In genomic region chr1:244350027-244350426, GRCh38 we compare ENCODE assay signal across 1 cellular context.
TF ChIP-seq lines count a peak whose summit lies in the region.

No MANE protein-coding gene starts in this region.

TF ChIP-seq in WTC11, 78 proteins besides CTCF, POLR2A, EP300 and RAD21 (continued from another document):
- TF ChIP-seq, protein P1, sequence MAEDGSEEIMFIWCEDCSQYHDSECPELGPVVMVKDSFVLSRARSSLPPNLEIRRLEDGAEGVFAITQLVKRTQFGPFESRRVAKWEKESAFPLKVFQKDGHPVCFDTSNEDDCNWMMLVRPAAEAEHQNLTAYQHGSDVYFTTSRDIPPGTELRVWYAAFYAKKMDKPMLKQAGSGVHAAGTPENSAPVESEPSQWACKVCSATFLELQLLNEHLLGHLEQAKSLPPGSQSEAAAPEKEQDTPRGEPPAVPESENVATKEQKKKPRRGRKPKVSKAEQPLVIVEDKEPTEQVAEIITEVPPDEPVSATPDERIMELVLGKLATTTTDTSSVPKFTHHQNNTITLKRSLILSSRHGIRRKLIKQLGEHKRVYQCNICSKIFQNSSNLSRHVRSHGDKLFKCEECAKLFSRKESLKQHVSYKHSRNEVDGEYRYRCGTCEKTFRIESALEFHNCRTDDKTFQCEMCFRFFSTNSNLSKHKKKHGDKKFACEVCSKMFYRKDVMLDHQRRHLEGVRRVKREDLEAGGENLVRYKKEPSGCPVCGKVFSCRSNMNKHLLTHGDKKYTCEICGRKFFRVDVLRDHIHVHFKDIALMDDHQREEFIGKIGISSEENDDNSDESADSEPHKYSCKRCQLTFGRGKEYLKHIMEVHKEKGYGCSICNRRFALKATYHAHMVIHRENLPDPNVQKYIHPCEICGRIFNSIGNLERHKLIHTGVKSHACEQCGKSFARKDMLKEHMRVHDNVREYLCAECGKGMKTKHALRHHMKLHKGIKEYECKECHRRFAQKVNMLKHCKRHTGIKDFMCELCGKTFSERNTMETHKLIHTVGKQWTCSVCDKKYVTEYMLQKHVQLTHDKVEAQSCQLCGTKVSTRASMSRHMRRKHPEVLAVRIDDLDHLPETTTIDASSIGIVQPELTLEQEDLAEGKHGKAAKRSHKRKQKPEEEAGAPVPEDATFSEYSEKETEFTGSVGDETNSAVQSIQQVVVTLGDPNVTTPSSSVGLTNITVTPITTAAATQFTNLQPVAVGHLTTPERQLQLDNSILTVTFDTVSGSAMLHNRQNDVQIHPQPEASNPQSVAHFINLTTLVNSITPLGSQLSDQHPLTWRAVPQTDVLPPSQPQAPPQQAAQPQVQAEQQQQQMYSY (CRISPR knock-in tag; IDR thresholded peaks at IDR 0.05) = no peak
- TF ChIP-seq, protein P2, sequence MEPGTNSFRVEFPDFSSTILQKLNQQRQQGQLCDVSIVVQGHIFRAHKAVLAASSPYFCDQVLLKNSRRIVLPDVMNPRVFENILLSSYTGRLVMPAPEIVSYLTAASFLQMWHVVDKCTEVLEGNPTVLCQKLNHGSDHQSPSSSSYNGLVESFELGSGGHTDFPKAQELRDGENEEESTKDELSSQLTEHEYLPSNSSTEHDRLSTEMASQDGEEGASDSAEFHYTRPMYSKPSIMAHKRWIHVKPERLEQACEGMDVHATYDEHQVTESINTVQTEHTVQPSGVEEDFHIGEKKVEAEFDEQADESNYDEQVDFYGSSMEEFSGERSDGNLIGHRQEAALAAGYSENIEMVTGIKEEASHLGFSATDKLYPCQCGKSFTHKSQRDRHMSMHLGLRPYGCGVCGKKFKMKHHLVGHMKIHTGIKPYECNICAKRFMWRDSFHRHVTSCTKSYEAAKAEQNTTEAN (CRISPR knock-in tag; IDR thresholded peaks at IDR 0.05) = no peak
